ENCODE assay signal across 8 cellular contexts in genomic region chr2:10057231-10058107, GRCh38. TPM values are rescaled to one million over a fixed set of nuclear protein-coding genes. Genes with fewer than 3 reads are reported as not detected.
A peak's percentile ranks its signal among the peaks of the same experiment; 100 is the strongest.
DNase-seq lines count a peak whose midpoint lies in the region; ATAC-seq and TF ChIP-seq lines count a peak whose summit lies in the region.

No MANE protein-coding gene starts in this region.

- H3K9ac ChIP-seq in PC-3 (ENCODE audit: low read length) = no peak overlapping the region

- peaks cover 60% of the 10 kb centered on the region for H3K27me3 Mint-ChIP-seq in activated naive CD4-positive, alpha-beta T cell treated with anti-CD3 and anti-CD28 coated beads, Interleukin-2, amount 10 ng/mL, durations not matched to agents 7 days and 5 days

- peak overlapping the region; percentile 37 for H3K4me3 ChIP-seq in fibroblast of pulmonary artery (replicated peaks; ENCODE audit: low read depth, low read length)
- no peak overlapping the region for H3K4me3 ChIP-seq in ovary
- no peak overlapping the region for H3K4me3 ChIP-seq in PC-3 (ENCODE audit: low read length)

- DNase-seq in activated naive CD4-positive, alpha-beta T cell treated with anti-CD3 and anti-CD28 coated beads, Interleukin-2, amount 50 U/mL, for 72 hours (ENCODE audit: low spot score in 2 of 2) = no peak
- no peak for DNase-seq in activated naive CD4-positive, alpha-beta T cell treated with anti-CD3 and anti-CD28 coated beads, Interleukin-2, amount 10 ng/mL, durations not matched to agents 7 days and 5 days
- peak; percentile 21 for DNase-seq in T1000 (lab: John Stamatoyannopoulos, UW)
- peak; percentile 81 for DNase-seq in fibroblast of pulmonary artery (ENCODE audit: low read depth)
- peak; percentile 86 to 91 (median 90) for DNase-seq in ovary
- DNase-seq in PC-3 = no peak
- DNase-seq in GF-D8 (lab: John Stamatoyannopoulos, UW) = no peak

- no peak overlapping the region for H3K27ac Mint-ChIP-seq in activated naive CD4-positive, alpha-beta T cell treated with anti-CD3 and anti-CD28 coated beads, Interleukin-2, amount 50 U/mL, for 72 hours
- H3K27ac Mint-ChIP-seq in activated naive CD4-positive, alpha-beta T cell treated with anti-CD3 and anti-CD28 coated beads, Interleukin-2, amount 10 ng/mL, durations not matched to agents 7 days and 5 days = no peak overlapping the region

- BruUV-seq in PC-3 (replicated peaks; lab: Mats Ljungman, UMichigan) = no TSS peak

- H3K4me3 Mint-ChIP-seq in activated naive CD4-positive, alpha-beta T cell treated with anti-CD3 and anti-CD28 coated beads, Interleukin-2, amount 10 ng/mL, durations not matched to agents 7 days and 5 days = no peak overlapping the region

- no peaks in the 10 kb centered on the region for H4K20me1 ChIP-seq in PC-3 (ENCODE audit: low read length)

- no peak overlapping the region for H2AFZ ChIP-seq in PC-3 (ENCODE audit: low read length)

- CTCF ChIA-PET in activated naive CD4-positive, alpha-beta T cell treated with anti-CD3 and anti-CD28 coated beads, Interleukin-2, amount 10 ng/mL, durations not matched to agents 7 days and 5 days (lab: Charles Lee) = interaction anchor here (1.0 to 2.4 kb wide), 9 partner anchors 9 to 288 kb away, joined by 3 to 12 read pairs (median 5); no protein-coding TSS in a partner anchor
- CTCF ChIA-PET in PC-3 (lab: Charles Lee) = interaction anchor here (0.6 to 1.1 kb wide), 2 partner anchors 186 to 287 kb away, joined by 3 read pairs; no protein-coding TSS in a partner anchor

- 4 to 8% (median 5%) methylated on average over 27 to 28 of the region's 28 CpGs for WGBS in ovary, 3 donors

- peak overlapping the region; percentile 47 to 89 for H3K27ac ChIP-seq in ovary
- no peak overlapping the region for H3K27ac ChIP-seq in PC-3 (ENCODE audit: low read length)

- TF ChIP-seq EP300 in ovary (IDR thresholded peaks at IDR 0.05) = no peak

- H3K4me2 ChIP-seq in PC-3 (ENCODE audit: low read length) = no peak overlapping the region

- TF ChIP-seq CTCF in fibroblast of pulmonary artery (IDR thresholded peaks at IDR 0.05; ENCODE audit: low read length, missing control alignments) (no peak), ovary (IDR thresholded peaks at IDR 0.05) (no peak), PC-3 (conservative IDR thresholded peaks at IDR 0.05; ENCODE audit: low read depth, low read length) (no peak)

- H3K9me3 ChIP-seq in ovary (no peaks in the 10 kb centered on the region), PC-3 (ENCODE audit: low read length) (no peaks in the 10 kb centered on the region)

- H3F3A ChIP-seq in PC-3 (ENCODE audit: low read length, unreplicated experiment) = no peaks in the 10 kb centered on the region

- H3K36me3 ChIP-seq in ovary = no peaks in the 10 kb centered on the region
- H3K36me3 ChIP-seq in PC-3 (ENCODE audit: low read depth, low read length) = peaks cover 10% of the 10 kb centered on the region

- intact Hi-C loops in ovary (cut with DNase I) = loop anchor here in 1 of 4 donors (10.0 kb wide), 1 partner anchor 243 kb away; no protein-coding TSS in a partner anchor
- intact Hi-C loops in PC-3 (cut with micrococcal nuclease) = no loop called here

- no peaks in the 10 kb centered on the region for H3K79me2 ChIP-seq in PC-3 (ENCODE audit: low read length)

- H3K4me1 ChIP-seq in ovary (ENCODE audit: insufficient read depth) (peaks cover 8% of the 10 kb centered on the region), PC-3 (ENCODE audit: insufficient read depth, low read length) (no peaks in the 10 kb centered on the region)

- no peaks in the 10 kb centered on the region for H3K27me3 ChIP-seq in ovary
- no peaks in the 10 kb centered on the region for H3K27me3 ChIP-seq in PC-3 (ENCODE audit: low read length)

- H3K9me2 ChIP-seq in PC-3 (replicated peaks; ENCODE audit: low read length) = no peaks in the 10 kb centered on the region

- no peak for TF ChIP-seq POLR2A in ovary (IDR thresholded peaks at IDR 0.05)

- peaks cover 6% of the 10 kb centered on the region for H3K4me1 Mint-ChIP-seq in activated naive CD4-positive, alpha-beta T cell treated with anti-CD3 and anti-CD28 coated beads, Interleukin-2, amount 10 ng/mL, durations not matched to agents 7 days and 5 days

- no peaks in the 10 kb centered on the region for H3K36me3 Mint-ChIP-seq in activated naive CD4-positive, alpha-beta T cell treated with anti-CD3 and anti-CD28 coated beads, Interleukin-2, amount 50 U/mL, for 72 hours
- H3K36me3 Mint-ChIP-seq in activated naive CD4-positive, alpha-beta T cell treated with anti-CD3 and anti-CD28 coated beads, Interleukin-2, amount 10 ng/mL, durations not matched to agents 7 days and 5 days = peaks cover 10% of the 10 kb centered on the region

- no peaks in the 10 kb centered on the region for H3K9me3 Mint-ChIP-seq in activated naive CD4-positive, alpha-beta T cell treated with anti-CD3 and anti-CD28 coated beads, Interleukin-2, amount 50 U/mL, for 72 hours
- no peaks in the 10 kb centered on the region for H3K9me3 Mint-ChIP-seq in activated naive CD4-positive, alpha-beta T cell treated with anti-CD3 and anti-CD28 coated beads, Interleukin-2, amount 10 ng/mL, durations not matched to agents 7 days and 5 days

- ATAC-seq in activated naive CD4-positive, alpha-beta T cell treated with anti-CD3 and anti-CD28 coated beads, Interleukin-2, amount 50 U/mL, for 72 hours = peak; percentile 28 to 54
- ATAC-seq in PC-3 (no peak; the same call in 1 of the 2 replicates), HG03457 (IDR thresholded peaks at IDR 0.05; ENCODE audit: unreplicated experiment) (no peak)

- POLR2A ChIA-PET in PC-3 (lab: Charles Lee; ENCODE audit: unreplicated experiment) = interaction anchor here (0.6 kb wide), 1 partner anchor 1806 kb away, joined by 3 read pairs; no protein-coding TSS in a partner anchor

RNA-seq across cellular contexts. Expression of gene KLF11, which starts 14.1 kb away (rescaled TPM):
- total RNA-seq in activated naive CD4-positive, alpha-beta T cell treated with anti-CD3 and anti-CD28 coated beads, Interleukin-2, amount 50 U/mL, for 72 hours = 1 to 10 TPM; 1.1 to 7.5 TPM
- total RNA-seq in ovary (10 to 100 TPM; 21.6 to 45.3 (median 31.4) TPM), PC-3 (2014; rRNA removed) (13.4 and 14.0 TPM in 2 replicates)
- 10 to 100 TPM; 22.8 to 41.8 TPM for polyA plus RNA-seq in ovary

RNA-seq across cellular contexts. Expression of gene CYS1, which starts 22.7 kb away (rescaled TPM):
- total RNA-seq in activated naive CD4-positive, alpha-beta T cell treated with anti-CD3 and anti-CD28 coated beads, Interleukin-2, amount 50 U/mL, for 72 hours = not detected
- total RNA-seq in ovary (10 to 100 TPM in 6 of 7 donors, 1 to 10 TPM in 1; 8.8 to 21.5 (median 13.0) TPM), PC-3 (2014; rRNA removed) (0.12 and 0.15 TPM in 2 replicates)
- 1 to 10 TPM; 5.9 to 9.0 TPM for polyA plus RNA-seq in ovary

Comparison
In these comparisons a context has a peak if more than half of its experiments do, and no peak if none do; other contexts are left out.
1. ATAC-seq: peak in activated naive CD4-positive, alpha-beta T cell treated with anti-CD3 and anti-CD28 coated beads, Interleukin-2, amount 50 U/mL, for 72 hours (2 of 2); none in PC-3 (single experiment) and HG03457 (single experiment).
2. DNase-seq: peak in T1000 (single experiment), fibroblast of pulmonary artery (single experiment) and ovary (5 of 5); none in activated naive CD4-positive, alpha-beta T cell treated with anti-CD3 and anti-CD28 coated beads, Interleukin-2, amount 50 U/mL, for 72 hours (0 of 2), activated naive CD4-positive, alpha-beta T cell treated with anti-CD3 and anti-CD28 coated beads, Interleukin-2, amount 10 ng/mL, durations not matched to agents 7 days and 5 days (single experiment), PC-3 (single experiment) and GF-D8 (single experiment).